Comparison of ENCODE assay signal across 8 cellular contexts in the genomic region with DNA sequence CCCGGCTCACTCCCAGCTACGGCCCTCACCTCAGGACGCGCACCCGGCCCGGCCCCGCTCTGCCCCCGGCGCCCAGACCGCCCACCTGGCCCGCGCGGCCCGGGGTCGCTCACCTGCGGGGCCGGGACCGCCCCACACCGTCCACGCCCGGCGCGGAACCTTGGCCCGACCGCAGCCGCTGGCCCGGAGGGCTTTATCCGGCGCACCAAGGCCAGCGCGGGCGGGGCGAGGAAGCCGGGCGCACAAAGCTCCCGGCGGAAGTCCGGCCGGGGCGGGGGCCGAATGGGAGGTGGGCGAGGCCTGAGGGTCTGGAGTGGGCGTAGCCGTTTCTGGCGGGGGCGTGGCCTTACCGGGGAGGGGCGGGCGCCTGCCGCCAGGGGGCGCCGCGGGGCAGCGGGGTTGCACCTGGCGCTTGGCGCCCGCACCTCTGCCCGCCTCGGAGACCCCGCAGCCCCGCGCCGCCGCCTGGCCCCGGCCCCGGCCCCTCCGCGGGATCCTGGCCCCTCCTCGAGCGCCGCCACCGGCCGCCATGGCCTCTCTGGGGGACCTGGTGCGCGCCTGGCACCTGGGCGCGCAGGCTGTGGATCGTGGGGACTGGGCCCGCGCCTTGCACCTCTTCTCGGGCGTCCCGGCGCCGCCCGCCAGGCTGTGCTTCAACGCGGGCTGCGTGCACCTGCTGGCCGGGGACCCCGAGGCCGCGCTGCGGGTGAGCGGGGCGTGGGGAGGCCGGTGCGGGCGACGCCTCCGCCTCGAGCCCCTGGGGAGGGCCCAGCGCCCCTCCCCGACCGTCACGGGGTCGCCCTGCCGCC. TPM values are rescaled to one million over a fixed set of nuclear protein-coding genes. Genes with fewer than 3 reads are reported as not detected.
A peak's percentile ranks its signal among the peaks of the same experiment; 100 is the strongest.
DNase-seq lines count a peak whose midpoint lies in the region; ATAC-seq and TF ChIP-seq lines count a peak whose summit lies in the region.

A gene with protein sequence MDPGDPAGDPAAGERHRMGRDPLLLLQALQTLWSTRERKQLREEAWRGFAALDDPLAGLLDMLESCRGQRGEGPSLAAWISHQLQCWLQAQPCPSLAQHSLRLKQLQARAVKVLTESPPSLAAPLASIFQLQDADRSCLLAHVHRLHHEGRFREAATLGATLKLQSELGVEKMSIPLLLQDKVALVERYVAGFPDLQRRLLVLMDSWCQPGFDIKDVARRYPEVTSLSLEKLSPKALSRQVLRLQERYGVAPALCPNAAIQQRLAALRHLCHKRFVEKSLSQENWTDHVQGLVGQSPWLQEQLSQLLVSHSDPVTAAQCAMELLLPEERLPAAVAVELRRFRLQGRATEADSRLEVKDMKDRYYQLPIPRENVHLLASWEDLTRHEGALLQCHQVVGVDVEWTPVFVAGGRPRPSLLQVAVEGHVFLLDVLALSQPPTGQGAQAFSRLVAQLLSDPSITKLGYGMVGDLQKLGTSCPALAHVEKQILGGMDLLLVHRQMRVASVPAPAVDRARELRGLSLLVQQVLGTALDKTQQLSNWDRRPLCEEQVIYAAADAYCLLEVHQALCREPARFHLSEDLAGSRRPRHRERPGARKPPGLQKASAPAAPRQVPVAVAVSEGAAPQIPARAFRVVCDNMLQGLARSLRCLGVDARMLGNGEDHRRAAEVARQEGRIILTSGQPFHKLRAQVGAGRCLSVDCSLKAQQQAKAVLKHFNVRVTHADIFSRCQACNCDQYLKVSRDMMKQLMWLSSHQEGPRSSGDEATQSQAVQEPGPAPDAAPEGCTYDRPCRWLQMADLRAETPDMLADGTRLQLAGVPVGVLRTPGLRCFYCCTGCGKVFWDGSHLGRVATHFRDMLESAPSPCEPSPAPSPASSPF (minus strand): TSS at position 162 of the 809 bp plus-strand sequence. CDS start 27,805 bp downstream, outside the sequence.
A gene with protein sequence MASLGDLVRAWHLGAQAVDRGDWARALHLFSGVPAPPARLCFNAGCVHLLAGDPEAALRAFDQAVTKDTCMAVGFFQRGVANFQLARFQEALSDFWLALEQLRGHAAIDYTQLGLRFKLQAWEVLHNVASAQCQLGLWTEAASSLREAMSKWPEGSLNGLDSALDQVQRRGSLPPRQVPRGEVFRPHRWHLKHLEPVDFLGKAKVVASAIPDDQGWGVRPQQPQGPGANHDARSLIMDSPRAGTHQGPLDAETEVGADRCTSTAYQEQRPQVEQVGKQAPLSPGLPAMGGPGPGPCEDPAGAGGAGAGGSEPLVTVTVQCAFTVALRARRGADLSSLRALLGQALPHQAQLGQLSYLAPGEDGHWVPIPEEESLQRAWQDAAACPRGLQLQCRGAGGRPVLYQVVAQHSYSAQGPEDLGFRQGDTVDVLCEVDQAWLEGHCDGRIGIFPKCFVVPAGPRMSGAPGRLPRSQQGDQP (plus strand): TSS at position 393 of the 809 bp plus-strand sequence. CDS start 137 bp downstream, at position 530.

- H3K79me2 ChIP-seq in OCI-LY1 (ENCODE audit: insufficient read depth, low read length): no peaks in the 10 kb centered on the region

- TF ChIP-seq CTCF in OCI-LY1 (IDR thresholded peaks at IDR 0.05; ENCODE audit: low read length) (peak; percentile 52), epithelial cell of proximal tubule (conservative IDR thresholded peaks at IDR 0.05; ENCODE audit: low read depth, low read length) (peak; percentile 55)

- peak within 1 kb of the TSS; percentile 93 for H3K4me2 ChIP-seq in OCI-LY1 (ENCODE audit: low read length)

- H3K9me3 ChIP-seq in OCI-LY1 (ENCODE audit: low read length) (no peaks in the 10 kb centered on the region), mucosa of rectum (ENCODE audit: control insufficient read depth in 2 of 2, low read length in 2 of 2) (no peaks in the 10 kb centered on the region)

- H2AFZ ChIP-seq in OCI-LY1 (ENCODE audit: low read length): peak within 1 kb of the TSS; percentile 15; the same call in 1 of the 2 replicates

- H4K20me1 ChIP-seq in OCI-LY1 (ENCODE audit: insufficient read depth, low read length): no peaks in the 10 kb centered on the region

- H3K27me3 ChIP-seq in OCI-LY1 (ENCODE audit: insufficient read depth, low read length) (peaks cover 5% of the 10 kb centered on the region; the same call in 1 of the 2 replicates), mucosa of rectum (ENCODE audit: control insufficient read depth in 2 of 2, insufficient read depth in 2 of 2, low read length in 2 of 2) (no peaks in the 10 kb centered on the region)

- no peaks in the 10 kb centered on the region for H3K36me3 ChIP-seq in OCI-LY1 (ENCODE audit: insufficient read depth, low read length)
- H3K36me3 ChIP-seq in mucosa of rectum (ENCODE audit: control insufficient read depth in 2 of 2, insufficient read depth in 2 of 2, low read length in 2 of 2): peaks cover 0 to 3% of the 10 kb centered on the region in 2 donors

- peak; percentile 80 for ATAC-seq in GM21390 (IDR thresholded peaks at IDR 0.05; ENCODE audit: unreplicated experiment)

- H3K4me3 ChIP-seq in OCI-LY1 (ENCODE audit: low read depth, low read length, poor library complexity, severe bottlenecking) (peak within 1 kb of the TSS; percentile 87), epithelial cell of proximal tubule (ENCODE audit: low read depth, low read length) (peak within 1 kb of the TSS; percentile 70), mucosa of rectum (ENCODE audit: low read length in 2 of 2) (peak within 1 kb of the TSS; percentile 79 to 88)

- peaks cover 23% of the 10 kb centered on the region for H3K4me1 ChIP-seq in OCI-LY1 (ENCODE audit: insufficient read depth, low read length, severe bottlenecking)
- peaks cover 12 to 18% of the 10 kb centered on the region in 2 donors for H3K4me1 ChIP-seq in mucosa of rectum (ENCODE audit: control insufficient read depth in 2 of 2, insufficient read depth in 2 of 2, low read length in 2 of 2)

- peak; percentile 100 for DNase-seq in D341Med (ENCODE audit: low spot score)
- peak in 73 of 76 experiments; percentile 36 to 96 (median 89) for DNase-seq in HUDEP-2 (lab: John Stamatoyannopoulos, UW; ENCODE audit: unreplicated experiment in 76 of 76)
- DNase-seq in activated T-cell treated with anti-CD3 and anti-CD28 coated beads for 24 hours (ENCODE audit: low read depth): peak; percentile 91
- DNase-seq in epithelial cell of proximal tubule (ENCODE audit: low read depth): no peak
- DNase-seq in stimulated activated CD8-positive, alpha-beta memory T cell treated with anti-CD3 and anti-CD28 coated beads, Interleukin-4, amount 100 ng/mL, for 24 hours (ENCODE audit: low read depth): peak; percentile 91

- no peaks in the 10 kb centered on the region for H3F3A ChIP-seq in OCI-LY1 (ENCODE audit: insufficient read depth, low read length)

- H3K27ac ChIP-seq in OCI-LY1 (ENCODE audit: low read depth, low read length, poor library complexity, severe bottlenecking): no peak within 1 kb of the TSS
- peak within 1 kb of the TSS; percentile 86 to 91 for H3K27ac ChIP-seq in mucosa of rectum (ENCODE audit: low read depth in 2 of 2, low read length in 2 of 2)

- no peaks in the 10 kb centered on the region for H3K9me2 ChIP-seq in OCI-LY1 (ENCODE audit: low read depth, low read length)

- peak within 1 kb of the TSS; percentile 78 for H3K9ac ChIP-seq in OCI-LY1 (ENCODE audit: low read length)
- peak within 1 kb of the TSS; percentile 86 to 97 for H3K9ac ChIP-seq in mucosa of rectum (ENCODE audit: low read depth in 1 of 2, low read length in 2 of 2)

RNA-seq across cellular contexts. Expression of the first gene that starts in this region (rescaled TPM):
- total RNA-seq in epithelial cell of proximal tubule: 4.1 and 29.2 TPM in 2 replicates

RNA-seq across cellular contexts. Expression of the second gene that starts in this region (rescaled TPM):
- total RNA-seq in epithelial cell of proximal tubule: 0.14 and 2.1 TPM in 2 replicates
